ENCODE assay signal across 8 cellular contexts in genomic region chr1:225882008-225882698, GRCh38. TPM values are rescaled to one million over a fixed set of nuclear protein-coding genes. Genes with fewer than 3 reads are reported as not detected.
A peak's percentile ranks its signal among the peaks of the same experiment; 100 is the strongest.
DNase-seq lines count a peak whose midpoint lies in the region; ATAC-seq and TF ChIP-seq lines count a peak whose summit lies in the region.

TMEM63A (minus strand) TSS chr1:225882380; CDS start chr1:225877580, 4,800 bp downstream.

- DNase-seq in NCI-H460 (ENCODE audit: extremely low read depth, low read depth) (peak; percentile 81), memory B cell (ENCODE audit: low spot score in 2 of 2) (peak; percentile 78 to 84)
- DNase-seq in activated CD8-positive, alpha-beta memory T cell treated with anti-CD3 and anti-CD28 coated beads for 1 hour (ENCODE audit: extremely low read depth in 1 of 2, low read depth in 1 of 2) = peak; percentile 84 to 88
- peak; percentile 83 for DNase-seq in effector CD8-positive, alpha-beta T cell (lab: John Stamatoyannopoulos, UW)
- peak; percentile 78 for DNase-seq in stimulated activated CD8-positive, alpha-beta memory T cell treated with anti-CD3 and anti-CD28 coated beads, Interleukin-12 subunit alpha, Interleukin-12 subunit beta, amount 100 ng/mL, for 4 hours (ENCODE audit: low read depth)

- TF ChIP-seq CTCF in 22Rv1 (IDR thresholded peaks at IDR 0.05) = peak; percentile 74

- peak within 1 kb of the TSS; percentile 79 for H3K27ac Mint-ChIP-seq in memory B cell

- H3K27me3 Mint-ChIP-seq in memory B cell = no peaks in the 10 kb centered on the region

- H3K9me3 Mint-ChIP-seq in memory B cell = no peaks in the 10 kb centered on the region

- H3K4me1 Mint-ChIP-seq in memory B cell = peaks cover 37% of the 10 kb centered on the region

- H3K4me3 Mint-ChIP-seq in memory B cell = peak within 1 kb of the TSS; percentile 92

- H3K27ac ChIP-seq in 22Rv1 = peak within 1 kb of the TSS; percentile 65

- H3K36me3 Mint-ChIP-seq in memory B cell = peaks cover 2% of the 10 kb centered on the region

- peak; percentile 86 for TF ChIP-seq POLR2A in GM15510 (IDR thresholded peaks at IDR 0.05; ENCODE audit: borderline replicate concordance, extremely low read depth, insufficient read length)

- ATAC-seq in HG02884 (IDR thresholded peaks at IDR 0.05; ENCODE audit: unreplicated experiment) (peak; percentile 54), memory B cell (ENCODE audit: low read depth) (peak; percentile 82)

RNA-seq across cellular contexts. Expression of gene TMEM63A, which starts in this region (rescaled TPM):
- total RNA-seq in NCI-H460 (2014; rRNA removed; shearing (Covaris generic)) = 10.4 and 17.4 TPM in 2 replicates
- 39.9 and 52.8 TPM in 2 replicates for polyA plus RNA-seq in NCI-H460 (2014; cell fraction: nucleus; rRNA removed)

Comparison
In these comparisons a context has a peak if more than half of its experiments do, and no peak if none do; other contexts are left out.
1. Peak in every context shown above with its lines: DNase-seq, ATAC-seq and H3K27ac ChIP-seq.